ENCODE assay signal across 37 cellular contexts in genomic region chr12:55256831-55257230, GRCh38. TPM values are rescaled to one million over a fixed set of nuclear protein-coding genes. Genes with fewer than 3 reads are reported as not detected.
"Had no signal": no experiment of that assay in that cellular context is flagged by ENCODE, and none has a peak within 500 bp of the region (broad histone marks: within the 10 kb centered on the region; RNA-seq: fewer than 3 reads in every experiment).

No MANE protein-coding gene starts in this region.

- DNase-seq: activated B cell treated with CpG ODN at 0.5 μM for 24 hours; activated CD4-positive, alpha-beta memory T cell treated with anti-CD3 and anti-CD28 coated beads for 36 hours; activated CD4-positive, alpha-beta T cell treated with anti-CD3 and anti-CD28 coated beads for 4 hours; activated CD4-positive, alpha-beta T cell treated with anti-CD3 and anti-CD28 coated beads, Interleukin-2, amount 10 ng/mL, durations not matched to agents 24 days and 14 days; activated CD4-positive, alpha-beta T cell treated with anti-CD3 and anti-CD28 coated beads, Interleukin-2, amount 50 U/mL, for 1 hour; activated CD4-positive, alpha-beta T cell treated with anti-CD3 and anti-CD28 coated beads, Interleukin-2, amount 50 U/mL, for 4 hours; activated CD4-positive, CD25-positive, alpha-beta regulatory T cell treated with anti-CD3 and anti-CD28 coated beads, Interleukin-2, amount 50 U/mL, for 72 hours; activated CD8-positive, alpha-beta memory T cell treated with anti-CD3 and anti-CD28 coated beads, Interleukin-2, amount 50 U/mL, for 4 hours; activated CD8-positive, alpha-beta T cell treated with anti-CD3 and anti-CD28 coated beads for 36 hours; activated effector memory CD4-positive, alpha-beta T cell treated with anti-CD3 and anti-CD28 coated beads, Interleukin-2, amount 50 U/mL, for 16 hours; activated gamma-delta T cell treated with Interleukin-2 at 50 U/mL for 16 hours; activated naive CD4-positive, alpha-beta T cell; activated naive CD4-positive, alpha-beta T cell treated with anti-CD3 and anti-CD28 coated beads for 36 hours; activated naive CD4-positive, alpha-beta T cell treated with anti-CD3 and anti-CD28 coated beads, Interleukin-2, amount 50 U/mL, for 16 hours; activated naive CD8-positive, alpha-beta T cell treated with anti-CD3 and anti-CD28 coated beads for 36 hours; activated T-cell treated with anti-CD3 and anti-CD28 coated beads for 4 hours; activated T-cell treated with anti-CD3 and anti-CD28 coated beads, Interleukin-2, amount 50 U/mL, for 1 hour; activated T-cell treated with anti-CD3 and anti-CD28 coated beads, Interleukin-2, amount 50 U/mL, for 4 hours; activated T-cell treated with anti-CD3 and anti-CD28 coated beads, Interleukin-2, amount 50 U/mL, for 72 hours; adrenal gland; amniotic stem cell; aorta; body of pancreas; brain microvascular endothelial cell; central memory CD4-positive, alpha-beta T cell; T-helper 2 cell; T-helper 9 cell had no signal

- H3K27ac ChIP-seq: adrenal gland, body of pancreas, brain microvascular endothelial cell, breast epithelium, VCaP had no signal

- H3K9me3 ChIP-seq: adrenal gland, body of pancreas, breast epithelium had no signal

- ATAC-seq: activated CD8-positive, alpha-beta T cell treated with anti-CD3 and anti-CD28 coated beads for 36 hours; activated naive CD4-positive, alpha-beta T cell treated with anti-CD3 and anti-CD28 coated beads, Interleukin-2, amount 50 U/mL, for 72 hours; activated T-cell treated with anti-CD3 and anti-CD28 coated beads, Interleukin-2, amount 50 U/mL, for 4 hours; activated T-cell treated with anti-CD3 and anti-CD28 coated beads, Interleukin-2, amount 50 U/mL, for 72 hours; activated T-helper 17 cell treated with anti-CD3 and anti-CD28 coated beads, Interleukin-2, amount 50 U/mL, for 72 hours; body of pancreas had no signal

- H3K36me3 ChIP-seq: adrenal gland, brain microvascular endothelial cell, breast epithelium had no signal

- H3K4me3 ChIP-seq: adrenal gland, body of pancreas, breast epithelium had no signal

- FAIRE-seq: astrocyte, TTC549 had no signal

- H3K27me3 ChIP-seq: adrenal gland, body of pancreas, brain microvascular endothelial cell, breast epithelium had no signal

- H3K4me1 ChIP-seq: adrenal gland, body of pancreas, breast epithelium had no signal

RNA-seq across cellular contexts. Expression of gene OR6C74, which starts 12.4 kb away (rescaled TPM):
- total RNA-seq: activated B cell treated with CpG ODN at 0.5 μM for 24 hours; activated CD4-positive, alpha-beta memory T cell treated with anti-CD3 and anti-CD28 coated beads for 36 hours; activated CD4-positive, alpha-beta T cell treated with anti-CD3 and anti-CD28 coated beads, Interleukin-2, amount 10 ng/mL, durations not matched to agents 24 days and 14 days; activated CD8-positive, alpha-beta memory T cell treated with anti-CD3 and anti-CD28 coated beads for 36 hours; activated CD8-positive, alpha-beta T cell treated with anti-CD3 and anti-CD28 coated beads for 36 hours; activated naive CD4-positive, alpha-beta T cell treated with anti-CD3 and anti-CD28 coated beads for 36 hours; activated naive CD4-positive, alpha-beta T cell treated with anti-CD3 and anti-CD28 coated beads, Interleukin-2, amount 50 U/mL, for 72 hours; activated naive CD8-positive, alpha-beta T cell treated with anti-CD3 and anti-CD28 coated beads for 36 hours; activated T-cell treated with anti-CD3 and anti-CD28 coated beads, Interleukin-2, amount 50 U/mL, for 4 hours; activated T-cell treated with anti-CD3 and anti-CD28 coated beads, Interleukin-2, amount 50 U/mL, for 72 hours; activated T-helper 1 cell treated with anti-CD3 and anti-CD28 coated beads, Interleukin-12 subunit alpha, Interleukin-12 subunit beta, Interleukin-2, Interleukin-4 antibody, amounts not matched to agents 30 ng/mL and 10 ng/mL and 1 ng/mL, durations not matched to agents 14 hours and 24 hours and 36 hours; activated T-helper 17 cell treated with anti-CD3 and anti-CD28 coated beads, Interleukin-2, amount 50 U/mL, for 72 hours; adrenal gland; aorta; astrocyte; body of pancreas; breast epithelium; cardiac septum; cerebellum had no signal
- polyA plus RNA-seq: adrenal gland, aorta had no signal

RNA-seq across cellular contexts. Expression of gene OR10A7, which starts 36.0 kb away (rescaled TPM):
- total RNA-seq: activated B cell treated with CpG ODN at 0.5 μM for 24 hours; activated CD4-positive, alpha-beta memory T cell treated with anti-CD3 and anti-CD28 coated beads for 36 hours; activated CD4-positive, alpha-beta T cell treated with anti-CD3 and anti-CD28 coated beads, Interleukin-2, amount 10 ng/mL, durations not matched to agents 24 days and 14 days; activated CD8-positive, alpha-beta memory T cell treated with anti-CD3 and anti-CD28 coated beads for 36 hours; activated CD8-positive, alpha-beta T cell treated with anti-CD3 and anti-CD28 coated beads for 36 hours; activated naive CD4-positive, alpha-beta T cell treated with anti-CD3 and anti-CD28 coated beads for 36 hours; activated naive CD4-positive, alpha-beta T cell treated with anti-CD3 and anti-CD28 coated beads, Interleukin-2, amount 50 U/mL, for 72 hours; activated naive CD8-positive, alpha-beta T cell treated with anti-CD3 and anti-CD28 coated beads for 36 hours; activated T-cell treated with anti-CD3 and anti-CD28 coated beads, Interleukin-2, amount 50 U/mL, for 4 hours; activated T-cell treated with anti-CD3 and anti-CD28 coated beads, Interleukin-2, amount 50 U/mL, for 72 hours; activated T-helper 1 cell treated with anti-CD3 and anti-CD28 coated beads, Interleukin-12 subunit alpha, Interleukin-12 subunit beta, Interleukin-2, Interleukin-4 antibody, amounts not matched to agents 30 ng/mL and 10 ng/mL and 1 ng/mL, durations not matched to agents 14 hours and 24 hours and 36 hours; activated T-helper 17 cell treated with anti-CD3 and anti-CD28 coated beads, Interleukin-2, amount 50 U/mL, for 72 hours; adrenal gland; aorta; astrocyte; body of pancreas; breast epithelium; cardiac septum; cerebellum had no signal
- polyA plus RNA-seq: adrenal gland, aorta had no signal

RNA-seq across cellular contexts. Expression of gene OR6C6, which starts 39.5 kb away (rescaled TPM):
- total RNA-seq: activated B cell treated with CpG ODN at 0.5 μM for 24 hours; activated CD4-positive, alpha-beta memory T cell treated with anti-CD3 and anti-CD28 coated beads for 36 hours; activated CD4-positive, alpha-beta T cell treated with anti-CD3 and anti-CD28 coated beads, Interleukin-2, amount 10 ng/mL, durations not matched to agents 24 days and 14 days; activated CD8-positive, alpha-beta memory T cell treated with anti-CD3 and anti-CD28 coated beads for 36 hours; activated CD8-positive, alpha-beta T cell treated with anti-CD3 and anti-CD28 coated beads for 36 hours; activated naive CD4-positive, alpha-beta T cell treated with anti-CD3 and anti-CD28 coated beads for 36 hours; activated naive CD4-positive, alpha-beta T cell treated with anti-CD3 and anti-CD28 coated beads, Interleukin-2, amount 50 U/mL, for 72 hours; activated naive CD8-positive, alpha-beta T cell treated with anti-CD3 and anti-CD28 coated beads for 36 hours; activated T-cell treated with anti-CD3 and anti-CD28 coated beads, Interleukin-2, amount 50 U/mL, for 4 hours; activated T-cell treated with anti-CD3 and anti-CD28 coated beads, Interleukin-2, amount 50 U/mL, for 72 hours; activated T-helper 1 cell treated with anti-CD3 and anti-CD28 coated beads, Interleukin-12 subunit alpha, Interleukin-12 subunit beta, Interleukin-2, Interleukin-4 antibody, amounts not matched to agents 30 ng/mL and 10 ng/mL and 1 ng/mL, durations not matched to agents 14 hours and 24 hours and 36 hours; activated T-helper 17 cell treated with anti-CD3 and anti-CD28 coated beads, Interleukin-2, amount 50 U/mL, for 72 hours; adrenal gland; aorta; astrocyte; body of pancreas; breast epithelium; cardiac septum; cerebellum had no signal
- polyA plus RNA-seq: adrenal gland, aorta had no signal

RNA-seq across cellular contexts. Expression of gene OR6C1, which starts 57.3 kb away (rescaled TPM):
- total RNA-seq: activated B cell treated with CpG ODN at 0.5 μM for 24 hours; activated CD4-positive, alpha-beta memory T cell treated with anti-CD3 and anti-CD28 coated beads for 36 hours; activated CD4-positive, alpha-beta T cell treated with anti-CD3 and anti-CD28 coated beads, Interleukin-2, amount 10 ng/mL, durations not matched to agents 24 days and 14 days; activated CD8-positive, alpha-beta memory T cell treated with anti-CD3 and anti-CD28 coated beads for 36 hours; activated CD8-positive, alpha-beta T cell treated with anti-CD3 and anti-CD28 coated beads for 36 hours; activated naive CD4-positive, alpha-beta T cell treated with anti-CD3 and anti-CD28 coated beads for 36 hours; activated naive CD4-positive, alpha-beta T cell treated with anti-CD3 and anti-CD28 coated beads, Interleukin-2, amount 50 U/mL, for 72 hours; activated naive CD8-positive, alpha-beta T cell treated with anti-CD3 and anti-CD28 coated beads for 36 hours; activated T-cell treated with anti-CD3 and anti-CD28 coated beads, Interleukin-2, amount 50 U/mL, for 4 hours; activated T-cell treated with anti-CD3 and anti-CD28 coated beads, Interleukin-2, amount 50 U/mL, for 72 hours; activated T-helper 1 cell treated with anti-CD3 and anti-CD28 coated beads, Interleukin-12 subunit alpha, Interleukin-12 subunit beta, Interleukin-2, Interleukin-4 antibody, amounts not matched to agents 30 ng/mL and 10 ng/mL and 1 ng/mL, durations not matched to agents 14 hours and 24 hours and 36 hours; activated T-helper 17 cell treated with anti-CD3 and anti-CD28 coated beads, Interleukin-2, amount 50 U/mL, for 72 hours; adrenal gland; aorta; astrocyte; body of pancreas; breast epithelium; cardiac septum; cerebellum had no signal
- polyA plus RNA-seq: adrenal gland, aorta had no signal
